11 cellular contexts compared by ENCODE assay signal in genomic region chr4:110344165-110344564, GRCh38.
A peak's percentile ranks its signal among the peaks of the same experiment; 100 is the strongest.
DNase-seq lines count a peak whose midpoint lies in the region; ATAC-seq and TF ChIP-seq lines count a peak whose summit lies in the region.
"Had no signal": no experiment of that assay in that cellular context is flagged by ENCODE, and none has a peak within 500 bp of the region (broad histone marks: within the 10 kb centered on the region; RNA-seq: fewer than 3 reads in every experiment).

No MANE protein-coding gene starts in this region.

- no peak overlapping the region for H4K5ac ChIP-seq in mesendoderm (ENCODE audit: low read length)

- H3K4me2 ChIP-seq in DND-41 (ENCODE audit: insufficient read depth, low read length): no peak overlapping the region
- no peak overlapping the region for H3K4me2 ChIP-seq in mesendoderm (ENCODE audit: low read length)

- H3K4me1 Mint-ChIP-seq in WTC11: peaks cover 4% of the 10 kb centered on the region; the same call in 1 of the 2 replicates

- CTCF ChIA-PET in WTC11 (lab: Charles Lee): interaction anchor here (0.5 to 4.3 kb wide), 28 partner anchors 10 to 346 kb away, joined by 3 to 140 read pairs (median 6); partner anchors contain the start of gene ENPEP

- H2BK15ac ChIP-seq in mesendoderm (replicated peaks; ENCODE audit: low read depth): no peak overlapping the region

- H3K9me3 ChIP-seq in DND-41 (ENCODE audit: insufficient read depth, low read length, severe bottlenecking) (peaks cover 13% of the 10 kb centered on the region), vagina (no peaks in the 10 kb centered on the region)

- H3K4ac ChIP-seq in mesendoderm (ENCODE audit: low read depth, low read length): no peak overlapping the region

- no peak overlapping the region for H2AFZ ChIP-seq in DND-41 (ENCODE audit: low read depth, low read length)

- no peak overlapping the region for H3K4me3 Mint-ChIP-seq in WTC11

- no peak overlapping the region for H4K8ac ChIP-seq in mesendoderm (ENCODE audit: low read depth, low read length)

- H3K23ac ChIP-seq in mesendoderm (ENCODE audit: low read length): no peak overlapping the region

- peaks cover 20% of the 10 kb centered on the region for H3K4me1 ChIP-seq in DND-41 (ENCODE audit: insufficient read depth, low read length)
- H3K4me1 ChIP-seq in mesendoderm (ENCODE audit: control insufficient read depth, low read depth, low read length): no peaks in the 10 kb centered on the region
- no peaks in the 10 kb centered on the region for H3K4me1 ChIP-seq in vagina
- H3K4me1 ChIP-seq: tibial nerve had no signal

- no peaks in the 10 kb centered on the region for H4K20me1 ChIP-seq in DND-41 (ENCODE audit: insufficient read depth, low read length)

- no peak overlapping the region for H3K56ac ChIP-seq in mesendoderm (ENCODE audit: low read length)

- no peak overlapping the region for H2BK5ac ChIP-seq in mesendoderm (ENCODE audit: low read length)

- H3K27me3 Mint-ChIP-seq in WTC11 (ENCODE audit: low read depth): peaks cover 5% of the 10 kb centered on the region; the same call in 1 of the 2 replicates

- no peaks in the 10 kb centered on the region for H3K9me3 Mint-ChIP-seq in WTC11

- no peak overlapping the region for H3K27ac Mint-ChIP-seq in WTC11

- H3K9ac ChIP-seq in DND-41 (ENCODE audit: low read depth, low read length) (no peak overlapping the region), mesendoderm (ENCODE audit: low read length) (no peak overlapping the region)

- no peak overlapping the region for H2AK5ac ChIP-seq in mesendoderm (ENCODE audit: low read length)

- H3K27me3 ChIP-seq in DND-41 (ENCODE audit: insufficient read depth, low read length, poor library complexity): no peaks in the 10 kb centered on the region
- H3K27me3 ChIP-seq in mesendoderm (ENCODE audit: insufficient read depth, low read length, poor library complexity): no peaks in the 10 kb centered on the region
- no peaks in the 10 kb centered on the region for H3K27me3 ChIP-seq in vagina
- H3K27me3 ChIP-seq: tibial nerve had no signal

- no CpG with 5 or more reads among the region's 1 CpG for WGBS in mesendoderm (ENCODE audit: extremely low coverage, insufficient coverage, low lambda C conversion rate)

- no peaks in the 10 kb centered on the region for H3K36me3 Mint-ChIP-seq in WTC11

- no peaks in the 10 kb centered on the region for H3K79me1 ChIP-seq in mesendoderm (ENCODE audit: low read length)

- no peak overlapping the region for H3K4me3 ChIP-seq in DND-41 (ENCODE audit: low read depth in 1 of 2, low read length in 2 of 2)
- no peak overlapping the region for H3K4me3 ChIP-seq in mesendoderm (ENCODE audit: low read length)
- no peak overlapping the region for H3K4me3 ChIP-seq in vagina
- H3K4me3 ChIP-seq: skin epidermis, tibial nerve had no signal

- intact Hi-C loops in vagina (cut with DNase I): no loop called here

- no peak overlapping the region for H2BK120ac ChIP-seq in mesendoderm (ENCODE audit: low read depth, low read length)

- H3K79me2 ChIP-seq in DND-41 (ENCODE audit: insufficient read depth, low read length): no peaks in the 10 kb centered on the region
- no peaks in the 10 kb centered on the region for H3K79me2 ChIP-seq in mesendoderm (ENCODE audit: control insufficient read depth, insufficient read depth, low read length)

- POLR2A ChIA-PET in WTC11 (lab: Charles Lee): no interaction called here

- H3K27ac ChIP-seq in DND-41 (ENCODE audit: low read length) (no peak overlapping the region), mesendoderm (ENCODE audit: low read depth, low read length) (no peak overlapping the region), vagina (no peak overlapping the region)
- H3K27ac ChIP-seq: skin epidermis, tibial nerve had no signal

- TF ChIP-seq CTCF in DND-41 (IDR thresholded peaks at IDR 0.05; ENCODE audit: borderline replicate concordance, extremely low read depth, low read length, poor library complexity, severe bottlenecking) (peak; percentile 64), WTC11 (IDR thresholded peaks at IDR 0.05) (no peak), vagina (IDR thresholded peaks at IDR 0.05) (peak in 1 of 3 experiments; percentile 24)

- peak; percentile 77 for ATAC-seq in DND-41 (ENCODE audit: insufficient read depth, low read depth)
- peak; percentile 75 for ATAC-seq in WTC11
- no peak for ATAC-seq in HG03135 (IDR thresholded peaks at IDR 0.05; ENCODE audit: unreplicated experiment)

- no peaks in the 10 kb centered on the region for H3K36me3 ChIP-seq in DND-41 (ENCODE audit: insufficient read depth, low read length)
- H3K36me3 ChIP-seq in mesendoderm (ENCODE audit: control insufficient read depth, insufficient read depth, low read length): no peaks in the 10 kb centered on the region
- H3K36me3 ChIP-seq in vagina: no peaks in the 10 kb centered on the region
- H3K36me3 ChIP-seq: tibial nerve had no signal

- peak; percentile 41 for DNase-seq in DND-41
- peak; percentile 8 for DNase-seq in HuH-7 (ENCODE audit: low spot score)
- DNase-seq in WTC11 (ENCODE audit: low spot score): no peak
- peak; percentile 46 for DNase-seq in mesendoderm
- DNase-seq in activated effector memory CD4-positive, alpha-beta T cell treated with Interleukin-2 at 50 U/mL for 16 hours: no peak
- DNase-seq in vagina (ENCODE audit: extremely low spot score in 2 of 2): no peak
- no peak for DNase-seq in HuH-7.5 (ENCODE audit: low spot score)
- DNase-seq: activated T-cell treated with anti-CD3 and anti-CD28 coated beads for 4 hours had no signal

- H3K18ac ChIP-seq in mesendoderm (ENCODE audit: low read length): no peak overlapping the region

- TF ChIP-seq POLR2A in vagina (IDR thresholded peaks at IDR 0.05): no peak

TF ChIP-seq in WTC11, 78 proteins besides CTCF, POLR2A, EP300 and RAD21:
- TF ChIP-seq ZNF671 (CRISPR knock-in tag; IDR thresholded peaks at IDR 0.05) (no peak), MAX (CRISPR knock-in tag; IDR thresholded peaks at IDR 0.05) (no peak), OVOL2 (CRISPR knock-in tag; IDR thresholded peaks at IDR 0.05; ENCODE audit: borderline replicate concordance) (no peak), SMAD3 (CRISPR knock-in tag; IDR thresholded peaks at IDR 0.05; ENCODE audit: borderline replicate concordance) (no peak), ATF2 (CRISPR knock-in tag; IDR thresholded peaks at IDR 0.05; ENCODE audit: borderline replicate concordance, low read depth) (no peak), ZNF423 (CRISPR knock-in tag; IDR thresholded peaks at IDR 0.05) (no peak), ZNF138 (CRISPR knock-in tag; conservative IDR thresholded peaks at IDR 0.05) (no peak), TP53 (CRISPR knock-in tag; IDR thresholded peaks at IDR 0.05) (no peak), ZNF219 (CRISPR knock-in tag; IDR thresholded peaks at IDR 0.05; ENCODE audit: borderline replicate concordance) (no peak), FOXJ3 (CRISPR knock-in tag; IDR thresholded peaks at IDR 0.05; ENCODE audit: borderline replicate concordance) (no peak)

Comparison
In these comparisons a context has a peak if more than half of its experiments do, and no peak if none do; other contexts are left out.
1. DNase-seq: peak in DND-41 (single experiment), HuH-7 (single experiment) and mesendoderm (single experiment); none in WTC11 (single experiment), activated effector memory CD4-positive, alpha-beta T cell treated with Interleukin-2 at 50 U/mL for 16 hours (single experiment), vagina (0 of 2) and HuH-7.5 (single experiment).